ENCODE assay signal across 11 cellular contexts in genomic region chr19:1211494-1212234, GRCh38. TPM values are rescaled to one million over a fixed set of nuclear protein-coding genes. Genes with fewer than 3 reads are reported as not detected.
A peak's percentile ranks its signal among the peaks of the same experiment; 100 is the strongest.
DNase-seq lines count a peak whose midpoint lies in the region; ATAC-seq and TF ChIP-seq lines count a peak whose summit lies in the region.
"Had no signal": no experiment of that assay in that cellular context is flagged by ENCODE, and none has a peak within 500 bp of the region (broad histone marks: within the 10 kb centered on the region; RNA-seq: fewer than 3 reads in every experiment).

No MANE protein-coding gene starts in this region.

- H3K27ac Mint-ChIP-seq in progenitor cell of endocrine pancreas, result no peak overlapping the region

- ATAC-seq in HG03039 (IDR thresholded peaks at IDR 0.05; ENCODE audit: unreplicated experiment), result no peak
- no peak for ATAC-seq in GM18520 (IDR thresholded peaks at IDR 0.05; ENCODE audit: unreplicated experiment)
- ATAC-seq in omental fat pad (ENCODE audit: low FRiP score), result no peak
- ATAC-seq: left lung had no signal

- DNase-seq in ELF-1 (ENCODE audit: low read depth, low spot score) (peak; percentile 67), erythroblast (lab: John Stamatoyannopoulos, UW) (peak; percentile 55), omental fat pad (ENCODE audit: low spot score) (no peak), progenitor cell of endocrine pancreas (ENCODE audit: low spot score, unreplicated experiment) (no peak)
- DNase-seq: left lung, NCI-H526 treated with DMSO at 0.1 percent for 48 hours had no signal

- H3K4me3 Mint-ChIP-seq in progenitor cell of endocrine pancreas (ENCODE audit: low read depth), result no peak overlapping the region

- H3K4me1 ChIP-seq in neutrophil (ENCODE audit: control insufficient read depth in 1 of 2, insufficient read depth in 1 of 2, low read depth in 1 of 2, low read length in 1 of 2), result peaks cover 57 to 59% of the 10 kb centered on the region in 2 experiments

- TF ChIP-seq CTCF in neutrophil (IDR thresholded peaks at IDR 0.05), result no peak
- no peak for TF ChIP-seq CTCF in omental fat pad (IDR thresholded peaks at IDR 0.05)
- TF ChIP-seq CTCF in progenitor cell of endocrine pancreas (IDR thresholded peaks at IDR 0.05; ENCODE audit: unreplicated experiment), result no peak

- TF ChIP-seq POLR2A in erythroblast (IDR thresholded peaks at IDR 0.05; ENCODE audit: low read length), result no peak

- H3K27me3 ChIP-seq in neutrophil, result no peaks in the 10 kb centered on the region
- H3K27me3 ChIP-seq: left lung had no signal

- H3K4me1 Mint-ChIP-seq in progenitor cell of endocrine pancreas (ENCODE audit: low read depth), result peaks cover 22% of the 10 kb centered on the region

- H3K36me3 Mint-ChIP-seq in progenitor cell of endocrine pancreas (ENCODE audit: insufficient read depth), result peaks cover 8% of the 10 kb centered on the region

- no peaks in the 10 kb centered on the region for H3K9me3 ChIP-seq in neutrophil
- H3K9me3 ChIP-seq: left lung had no signal

- no peaks in the 10 kb centered on the region for H3K27me3 Mint-ChIP-seq in progenitor cell of endocrine pancreas

- peaks cover 3% of the 10 kb centered on the region for H3K36me3 ChIP-seq in neutrophil

- no peaks in the 10 kb centered on the region for H3K9me3 Mint-ChIP-seq in progenitor cell of endocrine pancreas (ENCODE audit: low read depth)

- peak overlapping the region; percentile 76 for H3K27ac ChIP-seq in neutrophil
- H3K27ac ChIP-seq: KMS-11 had no signal

- peak overlapping the region; percentile 34 to 47 for H3K4me3 ChIP-seq in neutrophil (ENCODE audit: low read depth in 1 of 2, low read length in 1 of 2)
- H3K4me3 ChIP-seq: left lung had no signal

TF ChIP-seq in PFSK-1, 5 proteins besides CTCF, POLR2A, EP300 and RAD21:
- peak; percentile 38 for TF ChIP-seq FOXP2 (optimal IDR thresholded peaks at IDR 0.05; ENCODE audit: borderline replicate concordance, extremely low read depth, extremely low read length, insufficient read depth)
- TF ChIP-seq POLR2AphosphoS5 (IDR thresholded peaks at IDR 0.05; ENCODE audit: low read depth, low read length), result no peak

RNA-seq across cellular contexts. Expression of gene STK11, which starts 6.1 kb away (rescaled TPM):
- polyA plus RNA-seq in PFSK-1 (2012; ENCODE audit: insufficient read length, low read depth), result 80.4 TPM
- 10 to 100 TPM; 38.0 to 48.4 (median 44.2) TPM for total RNA-seq in omental fat pad
- 59.3 and 61.5 TPM in 2 replicates for total RNA-seq in progenitor cell of endocrine pancreas

RNA-seq across cellular contexts. Expression of gene CBARP, which starts 26.1 kb away (rescaled TPM):
- polyA plus RNA-seq in PFSK-1 (2012; ENCODE audit: insufficient read length, low read depth), result 87.6 TPM
- total RNA-seq in omental fat pad, result 10 to 100 TPM in 1 of 4 donors, 1 to 10 TPM in 1, under 1 TPM in 1, not detected in 1; 0.63 to 19.6 (median 2.2) TPM
- 12.4 and 13.0 TPM in 2 replicates for total RNA-seq in progenitor cell of endocrine pancreas

RNA-seq across cellular contexts. Expression of gene ATP5F1D, which starts 29.9 kb away (rescaled TPM):
- 582 TPM for polyA plus RNA-seq in PFSK-1 (2012; ENCODE audit: insufficient read length, low read depth)
- 10 to 100 TPM; 46.4 to 76.0 (median 60.2) TPM for total RNA-seq in omental fat pad
- 107 and 117 TPM in 2 replicates for total RNA-seq in progenitor cell of endocrine pancreas

RNA-seq across cellular contexts. Expression of gene MIDN, which starts 36.7 kb away (rescaled TPM):
- 102 TPM for polyA plus RNA-seq in PFSK-1 (2012; ENCODE audit: insufficient read length, low read depth)
- total RNA-seq in omental fat pad, result 10 to 100 TPM; 24.5 to 68.6 (median 44.1) TPM
- total RNA-seq in progenitor cell of endocrine pancreas, result 187 and 193 TPM in 2 replicates

RNA-seq across cellular contexts. Expression of gene SBNO2, which starts 37.6 kb away (rescaled TPM):
- 60.9 TPM for polyA plus RNA-seq in PFSK-1 (2012; ENCODE audit: insufficient read length, low read depth)
- total RNA-seq in omental fat pad (100 to 1,000 TPM in 1 of 4 donors, 10 to 100 TPM in 3; 33.1 to 208 (median 61.9) TPM), progenitor cell of endocrine pancreas (40.9 and 43.2 TPM in 2 replicates)

Comparison
In these comparisons a context has a peak if more than half of its experiments do, and no peak if none do; other contexts are left out.
1. DNase-seq: peak in ELF-1 (single experiment) and erythroblast (2 of 2); none in omental fat pad (single experiment) and progenitor cell of endocrine pancreas (single experiment).